In genomic region chr6:45631396-45631795, GRCh38 we compare ENCODE assay signal across 29 cellular contexts.
DNase-seq lines count a peak whose midpoint lies in the region; FAIRE-seq and TF ChIP-seq lines count a peak whose summit lies in the region.
"Had no signal": no experiment of that assay in that cellular context is flagged by ENCODE, and none has a peak within 500 bp of the region (broad histone marks: within the 10 kb centered on the region; RNA-seq: fewer than 3 reads in every experiment).

No MANE protein-coding gene starts in this region.

- H3K79me2 ChIP-seq in mammary epithelial cell (ENCODE audit: insufficient read depth, low read length) (no peaks in the 10 kb centered on the region), keratinocyte (ENCODE audit: control insufficient read depth, insufficient read depth, low read length) (no peaks in the 10 kb centered on the region)

- H3K9ac ChIP-seq in mammary epithelial cell (ENCODE audit: insufficient read depth, low read length) = no peak overlapping the region
- H3K9ac ChIP-seq in keratinocyte (ENCODE audit: control insufficient read depth, extremely low read depth, insufficient read depth, low read length) = no peak overlapping the region

- no peak overlapping the region for H3K27ac ChIP-seq in mammary epithelial cell (ENCODE audit: insufficient read depth, low read depth, low read length)
- H3K27ac ChIP-seq in keratinocyte (ENCODE audit: control insufficient read depth, insufficient read depth, low read length) = no peak overlapping the region
- H3K27ac ChIP-seq: brain microvascular endothelial cell, heart right ventricle, WERI-Rb-1 had no signal

- H2AFZ ChIP-seq in mammary epithelial cell (ENCODE audit: low read depth, low read length) (no peak overlapping the region), keratinocyte (ENCODE audit: control insufficient read depth, low read length) (no peak overlapping the region)

- CTCF ChIA-PET in mammary epithelial cell (lab: Charles Lee; ENCODE audit: low non-redundant PET) = no interaction called here

- TF ChIP-seq CTCF in mammary epithelial cell (conservative IDR thresholded peaks at IDR 0.05 in 1 of 2, IDR thresholded peaks at IDR 0.05 in 1 of 2; ENCODE audit: extremely low read depth in 1 of 2, insufficient read depth in 1 of 2, low read depth in 1 of 2, low read length in 2 of 2) = no peak
- no peak for TF ChIP-seq CTCF in keratinocyte (optimal IDR thresholded peaks at IDR 0.05 in 1 of 3, IDR thresholded peaks at IDR 0.05 in 1 of 3, conservative IDR thresholded peaks at IDR 0.05 in 1 of 3; ENCODE audit: extremely low read depth in 1 of 3, insufficient read depth in 2 of 3, low read length in 3 of 3)

- dilution Hi-C loops in mammary epithelial cell (cut with HindIII; ENCODE audit: low sequenced_read_pairs) (no loop called here), keratinocyte (cut with MboI; ENCODE audit: extremely low pct_ligation_motif_present, low sequenced_read_pairs) (no loop called here)

- intact Hi-C loops in mammary epithelial cell (cut with micrococcal nuclease) = loop anchor here (2.0 kb wide), 1 partner anchor 25 kb away; no protein-coding TSS in a partner anchor

- H3K27me3 ChIP-seq in mammary epithelial cell (ENCODE audit: insufficient read depth, low read length) = no peaks in the 10 kb centered on the region
- H3K27me3 ChIP-seq in keratinocyte (ENCODE audit: control insufficient read depth, extremely low read depth, insufficient read depth, low read length) = no peaks in the 10 kb centered on the region
- H3K27me3 ChIP-seq: brain microvascular endothelial cell, MG63, tibial nerve had no signal

- no peak overlapping the region for H3K4me2 ChIP-seq in mammary epithelial cell (ENCODE audit: insufficient read depth, low read depth, low read length)
- no peak overlapping the region for H3K4me2 ChIP-seq in keratinocyte (ENCODE audit: control insufficient read depth, extremely low read depth, insufficient read depth, low read depth, low read length)

- peaks cover 18% of the 10 kb centered on the region for H3K4me1 ChIP-seq in mammary epithelial cell (ENCODE audit: insufficient read depth, low read length)
- peaks cover 13% of the 10 kb centered on the region for H3K4me1 ChIP-seq in keratinocyte (ENCODE audit: control insufficient read depth, extremely low read depth, insufficient read depth, low read length)
- H3K4me1 ChIP-seq: HAP-1, heart right ventricle had no signal

- no peak for FAIRE-seq in keratinocyte (lab: Jason Lieb, UNC)
- FAIRE-seq: GM18507, small intestine had no signal

- H3K4me3 ChIP-seq in mammary epithelial cell (replicated peaks in 1 of 3; ENCODE audit: insufficient read depth in 1 of 3, low read depth in 2 of 3, low read length in 3 of 3) (no peak overlapping the region), keratinocyte (ENCODE audit: control insufficient read depth in 2 of 3, extremely low read depth in 1 of 3, insufficient read depth in 2 of 3, low read depth in 1 of 3, low read length in 3 of 3) (no peak overlapping the region)
- H3K4me3 ChIP-seq: HAP-1, heart right ventricle, MG63, tibial nerve had no signal

- in situ Hi-C loops in mammary epithelial cell (cut with MboI; ENCODE audit: low sequenced_read_pairs in 2 of 2) = no loop called here

- H3K9me3 ChIP-seq in mammary epithelial cell (replicated peaks; ENCODE audit: insufficient read depth, low read length) (no peaks in the 10 kb centered on the region), keratinocyte (ENCODE audit: control insufficient read depth, low read depth, low read length) (no peaks in the 10 kb centered on the region)
- H3K9me3 ChIP-seq: HAP-1, heart right ventricle, MG63, tibial nerve had no signal

- H3K9me1 ChIP-seq in keratinocyte (ENCODE audit: control insufficient read depth, extremely low read depth, insufficient read depth, low read length) = no peaks in the 10 kb centered on the region

- no peaks in the 10 kb centered on the region for H4K20me1 ChIP-seq in mammary epithelial cell (ENCODE audit: insufficient read depth, low read length)
- no peaks in the 10 kb centered on the region for H4K20me1 ChIP-seq in keratinocyte (ENCODE audit: control insufficient read depth, extremely low read depth, insufficient read depth, low read length)

- 4% methylated on average over 3 of the region's 3 CpGs for WGBS in mammary epithelial cell (ENCODE audit: low coverage, missing lambda C conversion rate)

- BruUV-seq in mammary epithelial cell (replicated peaks; lab: Mats Ljungman, UMichigan) = no TSS peak

- DNase-seq in EL (peak; percentile 71), M059J (ENCODE audit: low read depth) (peak; percentile 73), mammary epithelial cell (peak; percentile 64), keratinocyte (ENCODE audit: low read depth, low spot score) (peak; percentile 62), NCI-H2196 treated with DMSO at 0.1 percent for 48 hours (lab: John Stamatoyannopoulos, UW; ENCODE audit: unreplicated experiment) (no peak), amygdala (lab: John Stamatoyannopoulos, UW) (no peak), NCI-H2171 treated with DMSO at 0.1 percent for 48 hours (lab: John Stamatoyannopoulos, UW) (no peak)
- DNase-seq: activated CD4-positive, alpha-beta T cell treated with anti-CD3 and anti-CD28 coated beads, Interleukin-2, amount 10 ng/mL, durations not matched to agents 24 days and 14 days; activated naive CD4-positive, alpha-beta T cell treated with anti-CD3 and anti-CD28 coated beads for 36 hours; activated T-cell treated with anti-CD3 and anti-CD28 coated beads, Interleukin-2, amount 50 U/mL, for 4 hours; brain microvascular endothelial cell; C1 segment of cervical spinal cord; DMS79; effector CD4-positive, alpha-beta T cell; foreskin melanocyte; heart right ventricle; left colon; MG63; naive B cell; NCI-H1436 treated with DMSO at 0.1 percent for 48 hours; NCI-H446 treated with DMSO at 0.1 percent for 48 hours; NCI-H82; SHP77 treated with DMSO at 0.1 percent for 48 hours; small intestine; T1000; WERI-Rb-1 had no signal

- H3K36me3 ChIP-seq in mammary epithelial cell (ENCODE audit: insufficient read depth, low read length) (no peaks in the 10 kb centered on the region), keratinocyte (ENCODE audit: control insufficient read depth in 2 of 2, extremely low read depth in 1 of 2, insufficient read depth in 2 of 2, low read length in 2 of 2) (no peaks in the 10 kb centered on the region)
- H3K36me3 ChIP-seq: brain microvascular endothelial cell, HAP-1, heart right ventricle, MG63, tibial nerve, WERI-Rb-1 had no signal

Comparison
In these comparisons a context has a peak if more than half of its experiments do, and no peak if none do; other contexts are left out.
1. DNase-seq: peak in EL (single experiment), M059J (single experiment), mammary epithelial cell (single experiment) and keratinocyte (single experiment); none in NCI-H2196 treated with DMSO at 0.1 percent for 48 hours (single experiment), amygdala (0 of 56) and NCI-H2171 treated with DMSO at 0.1 percent for 48 hours (single experiment).